In the genomic region with DNA sequence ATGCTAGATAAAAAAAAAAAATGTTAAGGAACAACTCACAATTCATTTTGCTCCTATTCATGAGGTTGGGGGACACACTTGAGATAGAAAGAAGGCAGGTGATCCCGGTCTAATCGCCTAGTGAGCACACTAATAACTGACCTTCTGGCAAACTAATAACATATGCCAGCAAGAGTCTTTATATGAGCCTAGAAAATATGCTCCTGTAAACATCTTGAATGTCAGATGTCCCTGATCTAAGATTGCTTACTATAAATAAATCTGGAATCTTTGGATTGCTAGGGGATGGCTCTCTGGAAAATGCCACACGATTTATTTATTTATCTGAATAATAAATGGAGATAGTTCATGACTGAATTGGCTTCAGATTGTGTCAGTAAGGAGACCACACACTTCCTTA, we compare ENCODE assay signal across 24 cellular contexts.
"Had no signal": no experiment of that assay in that cellular context is flagged by ENCODE, and none has a peak within 500 bp of the region (broad histone marks: within the 10 kb centered on the region; RNA-seq: fewer than 3 reads in every experiment).

No MANE protein-coding gene starts in this region.

- H3K9me3 ChIP-seq: colonic mucosa, left ventricle myocardium inferior, right lobe of liver, stomach, thyroid gland, upper lobe of left lung, vagina had no signal

- H3K36me3 ChIP-seq: colonic mucosa, left ventricle myocardium inferior, right lobe of liver, stomach, thyroid gland, upper lobe of left lung, vagina had no signal

- H3K4me1 ChIP-seq: colonic mucosa, left ventricle myocardium inferior, right lobe of liver, stomach, thyroid gland, upper lobe of left lung, vagina had no signal

- H3K4me3 ChIP-seq: colonic mucosa, left ventricle myocardium inferior, lung, right lobe of liver, stomach, thyroid gland, upper lobe of left lung, vagina had no signal

- DNase-seq: activated CD4-positive, alpha-beta T cell treated with anti-CD3 and anti-CD28 coated beads for 36 hours; activated CD4-positive, CD25-positive, alpha-beta regulatory T cell; activated CD8-positive, alpha-beta memory T cell treated with anti-CD3 and anti-CD28 coated beads, Interleukin-2, amount 10 ng/mL, durations not matched to agents 7 days and 5 days; activated CD8-positive, alpha-beta T cell treated with anti-CD3 and anti-CD28 coated beads, Interleukin-2, amount 10 ng/mL, durations not matched to agents 7 days and 5 days; activated effector memory CD4-positive, alpha-beta T cell treated with Interleukin-2 at 50 U/mL for 16 hours; activated naive CD4-positive, alpha-beta T cell treated with anti-CD3 and anti-CD28 coated beads, Interleukin-2, amount 50 U/mL, for 16 hours; activated naive CD8-positive, alpha-beta T cell treated with anti-CD3 and anti-CD28 coated beads, Interleukin-2, amount 50 U/mL, for 24 hours; activated T-cell treated with anti-CD3 and anti-CD28 coated beads, Interleukin-2, amount 50 U/mL, for 48 hours; colonic mucosa; effector CD8-positive, alpha-beta T cell; glutamatergic neuron; islet precursor cell; left ventricle myocardium inferior; mesendoderm; right lobe of liver; small intestine; stimulated activated CD4-positive, alpha-beta T cell treated with anti-CD3 and anti-CD28 coated beads, Interleukin-2, amount 100 ng/mL, for 24 hours; stimulated activated naive B cell treated with anti-CD40 and anti-IgM and Interleukin-4, amounts not matched to agents 10 μg/mL and 1 μg/mL and 100 μg/mL, for 72 hours; stomach; T-helper 1 cell; thyroid gland; upper lobe of left lung had no signal

- H3K27me3 ChIP-seq: colonic mucosa, right lobe of liver, stomach, thyroid gland, upper lobe of left lung, vagina had no signal
